In the genomic region with DNA sequence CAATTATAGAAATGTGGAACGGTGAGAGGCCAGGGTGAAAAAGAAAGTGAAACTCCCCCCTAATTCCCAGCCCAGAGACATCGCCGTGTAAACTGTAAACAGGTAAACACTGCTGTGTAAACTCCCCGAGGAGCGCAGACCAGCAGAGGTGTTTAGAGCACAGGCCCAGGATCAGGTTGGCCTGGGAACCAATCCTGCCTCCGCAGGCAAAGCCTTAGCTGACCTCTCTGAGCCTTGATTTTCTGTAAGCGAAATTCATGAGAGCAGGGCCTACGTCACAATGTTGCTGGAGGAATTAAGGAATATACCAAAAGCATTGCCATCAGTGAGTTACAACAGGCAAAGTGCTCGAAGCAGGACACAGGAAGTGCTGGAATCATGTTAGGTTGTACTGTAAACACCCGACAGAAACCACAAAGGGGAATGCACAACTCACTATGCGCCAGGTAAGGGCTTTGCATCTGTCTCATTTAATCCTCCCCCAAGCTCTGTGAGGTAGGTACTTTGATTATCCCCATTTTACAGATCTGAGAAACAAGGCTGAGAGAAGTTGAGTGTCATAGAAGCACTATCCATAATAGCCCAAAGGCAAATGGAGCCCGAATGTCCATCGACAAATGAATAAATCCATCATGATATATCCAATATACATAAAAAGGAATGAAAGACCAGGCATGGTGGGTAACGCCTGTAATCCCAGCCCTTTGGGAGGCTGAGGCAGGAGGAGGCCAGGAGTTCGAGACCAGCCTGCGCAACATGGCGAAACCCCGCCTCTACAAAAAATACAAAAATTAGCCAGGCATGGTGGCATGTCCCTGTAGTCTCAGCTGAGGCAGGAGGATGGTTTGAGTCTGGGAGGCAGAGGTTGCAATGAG, we compare ENCODE assay signal across 1 cellular context.
TF ChIP-seq lines count a peak whose summit lies in the region.

No MANE protein-coding gene starts in this region.

TF ChIP-seq in IMR-90, 13 proteins besides CTCF, POLR2A, EP300 and RAD21:
- TF ChIP-seq MAFK (IDR thresholded peaks at IDR 0.05; ENCODE audit: low read depth, low read length), result no peak
- TF ChIP-seq BHLHE40 (IDR thresholded peaks at IDR 0.05; ENCODE audit: low read depth, low read length), result no peak
- TF ChIP-seq, protein P1, sequence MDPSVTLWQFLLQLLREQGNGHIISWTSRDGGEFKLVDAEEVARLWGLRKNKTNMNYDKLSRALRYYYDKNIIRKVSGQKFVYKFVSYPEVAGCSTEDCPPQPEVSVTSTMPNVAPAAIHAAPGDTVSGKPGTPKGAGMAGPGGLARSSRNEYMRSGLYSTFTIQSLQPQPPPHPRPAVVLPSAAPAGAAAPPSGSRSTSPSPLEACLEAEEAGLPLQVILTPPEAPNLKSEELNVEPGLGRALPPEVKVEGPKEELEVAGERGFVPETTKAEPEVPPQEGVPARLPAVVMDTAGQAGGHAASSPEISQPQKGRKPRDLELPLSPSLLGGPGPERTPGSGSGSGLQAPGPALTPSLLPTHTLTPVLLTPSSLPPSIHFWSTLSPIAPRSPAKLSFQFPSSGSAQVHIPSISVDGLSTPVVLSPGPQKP (IDR thresholded peaks at IDR 0.05; ENCODE audit: borderline replicate concordance, low read depth, low read length), result no peak
- TF ChIP-seq, protein P2, sequence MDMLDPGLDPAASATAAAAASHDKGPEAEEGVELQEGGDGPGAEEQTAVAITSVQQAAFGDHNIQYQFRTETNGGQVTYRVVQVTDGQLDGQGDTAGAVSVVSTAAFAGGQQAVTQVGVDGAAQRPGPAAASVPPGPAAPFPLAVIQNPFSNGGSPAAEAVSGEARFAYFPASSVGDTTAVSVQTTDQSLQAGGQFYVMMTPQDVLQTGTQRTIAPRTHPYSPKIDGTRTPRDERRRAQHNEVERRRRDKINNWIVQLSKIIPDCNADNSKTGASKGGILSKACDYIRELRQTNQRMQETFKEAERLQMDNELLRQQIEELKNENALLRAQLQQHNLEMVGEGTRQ (IDR thresholded peaks at IDR 0.05; ENCODE audit: low read depth, low read length), result no peak
- TF ChIP-seq MAZ (IDR thresholded peaks at IDR 0.05; ENCODE audit: borderline replicate concordance, low read depth, low read length), result no peak
- TF ChIP-seq RCOR1 (IDR thresholded peaks at IDR 0.05; ENCODE audit: insufficient replicate concordance, low read length), result no peak
- no peak for TF ChIP-seq CHD1 (IDR thresholded peaks at IDR 0.05; ENCODE audit: low read depth, low read length)
- no peak for TF ChIP-seq SMC3 (IDR thresholded peaks at IDR 0.05; ENCODE audit: low read depth, low read length)
